In the genomic region with DNA sequence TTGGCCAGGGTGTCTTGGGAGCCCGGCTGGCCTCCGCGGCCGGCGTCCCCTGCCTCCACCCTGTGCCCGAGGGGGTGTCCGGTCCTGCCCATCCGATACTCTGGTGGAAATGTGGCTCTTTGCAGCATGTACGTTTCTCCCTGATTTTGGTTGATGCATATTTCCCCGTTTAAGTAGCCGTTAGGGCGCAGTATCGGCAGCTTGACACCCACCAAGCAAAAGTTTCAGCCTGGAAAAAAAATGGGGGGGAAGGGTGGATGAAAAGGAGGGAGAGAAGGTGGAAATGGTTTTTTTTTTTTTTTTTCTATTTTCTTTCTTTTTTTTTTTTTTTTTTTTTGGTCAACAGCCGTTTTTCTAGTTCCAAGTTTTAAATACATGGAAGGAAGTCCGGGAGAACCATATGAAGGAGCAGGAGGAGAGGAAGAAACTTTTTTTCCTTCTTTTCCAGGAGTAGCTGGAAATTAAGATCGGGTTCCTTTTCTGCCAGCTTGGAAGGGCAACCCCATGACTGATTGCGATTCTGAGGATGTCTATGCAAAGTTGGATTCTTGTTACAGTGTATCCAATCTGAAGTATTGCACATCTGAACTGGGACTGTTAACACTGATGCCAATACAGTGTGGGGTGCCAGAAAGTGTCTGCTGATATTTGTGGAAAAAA, we compare ENCODE assay signal across 8 cellular contexts. TPM values are rescaled to one million over a fixed set of nuclear protein-coding genes. Genes with fewer than 3 reads are reported as not detected.
DNase-seq lines count a peak whose midpoint lies in the region; ATAC-seq, FAIRE-seq and TF ChIP-seq lines count a peak whose summit lies in the region.

No MANE protein-coding gene starts in this region.

- H3K4me2 ChIP-seq in A549, result peak overlapping the region; percentile 98

- H3K27me3 Mint-ChIP-seq in WTC11 (ENCODE audit: low read depth), result peaks cover 3% of the 10 kb centered on the region; the same call in 1 of the 2 replicates

- peak overlapping the region; percentile 91 for H3K4me3 ChIP-seq in A549
- peak overlapping the region; percentile 85 for H3K4me3 ChIP-seq in H7 (ENCODE audit: insufficient read depth, low read depth, low read length)
- H3K4me3 ChIP-seq in retinal pigment epithelial cell (ENCODE audit: low read length), result peak overlapping the region; percentile 96

- H3K9me3 Mint-ChIP-seq in WTC11, result no peaks in the 10 kb centered on the region

- H3K9me3 ChIP-seq in A549, result no peaks in the 10 kb centered on the region

- no peak for TF ChIP-seq RAD21 in A549 (conservative IDR thresholded peaks at IDR 0.05 in 1 of 2, IDR thresholded peaks at IDR 0.05 in 1 of 2)

- peak overlapping the region; percentile 97 for H3K4me3 Mint-ChIP-seq in WTC11

- H3K27me3 ChIP-seq in H7 (ENCODE audit: control insufficient read depth, insufficient read depth, low read length) (peaks cover 11% of the 10 kb centered on the region), foreskin keratinocyte (no peaks in the 10 kb centered on the region)

- no peak for TF ChIP-seq CTCF in A549 (IDR thresholded peaks at IDR 0.05)
- TF ChIP-seq CTCF in WTC11 (IDR thresholded peaks at IDR 0.05), result no peak
- TF ChIP-seq CTCF in foreskin keratinocyte (conservative IDR thresholded peaks at IDR 0.05), result no peak
- no peak for TF ChIP-seq CTCF in retinal pigment epithelial cell (conservative IDR thresholded peaks at IDR 0.05; ENCODE audit: low read depth, low read length)

- POLR2A ChIA-PET in A549 (lab: Yijun Ruan, JAX) (interaction anchor here (1.9 to 4.8 kb wide), 2 partner anchors 22 to 120 kb away, joined by 22 to 92 read pairs; no protein-coding TSS in a partner anchor), WTC11 (lab: Charles Lee) (interaction anchor here (1.1 kb wide), 1 partner anchor 454 kb away, joined by 6 read pairs; no protein-coding TSS in a partner anchor)

- ATAC-seq in A549 (no peak), WTC11 (no peak), foreskin keratinocyte (no peak), HG03039 (IDR thresholded peaks at IDR 0.05; ENCODE audit: unreplicated experiment) (no peak)
- ATAC-seq in activated CD4-positive, CD25-positive, alpha-beta regulatory T cell treated with anti-CD3 and anti-CD28 coated beads, Interleukin-2, amount 50 U/mL, for 24 hours, result no peak

- no peak for TF ChIP-seq EP300 in A549 (IDR thresholded peaks at IDR 0.05)

- H3K36me3 ChIP-seq in H7 (replicated peaks; ENCODE audit: control insufficient read depth, insufficient read depth, low read length), result no peaks in the 10 kb centered on the region

- peaks cover 43% of the 10 kb centered on the region for H3K4me1 Mint-ChIP-seq in WTC11

- H3K4me1 ChIP-seq in A549 (peaks cover 45% of the 10 kb centered on the region), foreskin keratinocyte (peaks cover 32% of the 10 kb centered on the region)

- DNase-seq in A549 (ENCODE audit: low read depth in 1 of 2, low spot score in 1 of 2) (peak in 1 of 2 experiments; percentile 42), H7 (no peak), WTC11 (ENCODE audit: low spot score) (no peak), foreskin keratinocyte (no peak), retinal pigment epithelial cell (ENCODE audit: low read depth) (no peak), urothelium cell line (ENCODE audit: low spot score) (no peak)

- peaks cover 5% of the 10 kb centered on the region for H3K36me3 Mint-ChIP-seq in WTC11

- FAIRE-seq in A549 (lab: Jason Lieb, UNC), result no peak
- FAIRE-seq in urothelium cell line (lab: Jason Lieb, UNC), result no peak

- H3K27ac Mint-ChIP-seq in WTC11, result 0 out of 2 replicates have a peak overlapping the region, but pooled peaks have one; percentile 45

- no peak for TF ChIP-seq POLR2A in A549 (IDR thresholded peaks at IDR 0.05; ENCODE audit: low read length)

- H3K27ac ChIP-seq in A549, result peak overlapping the region; percentile 93 to 97
- peak overlapping the region; percentile 94 for H3K27ac ChIP-seq in foreskin keratinocyte

- WGBS in A549 (ENCODE audit: missing lambda C conversion rate), result under 1% methylated on average over 17 of the region's 17 CpGs

- CTCF ChIA-PET in A549 (lab: Yijun Ruan, JAX), result interaction anchor here (0.6 to 7.4 kb wide), 8 partner anchors 109 to 793 kb away, joined by 3 to 47 read pairs (median 4); no protein-coding TSS in a partner anchor
- CTCF ChIA-PET in WTC11 (lab: Charles Lee), result interaction anchor here (0.6 to 1.2 kb wide), 2 partner anchors 12 to 121 kb away, joined by 4 to 6 read pairs; no protein-coding TSS in a partner anchor

TF ChIP-seq in A549, 52 proteins besides CTCF, POLR2A, EP300 and RAD21:
- TF ChIP-seq JUN (IDR thresholded peaks at IDR 0.05), result 0 out of 5 replicates have a peak, but pooled peaks have one; percentile 2 to 26
- TF ChIP-seq ESRRA (IDR thresholded peaks at IDR 0.05; ENCODE audit: borderline replicate concordance, low read length), result no peak

TF ChIP-seq in WTC11, 78 proteins besides CTCF, POLR2A, EP300 and RAD21 (continues in another document):
- TF ChIP-seq ETV6 (CRISPR knock-in tag; IDR thresholded peaks at IDR 0.05) (no peak), ZNF317 (CRISPR knock-in tag; IDR thresholded peaks at IDR 0.05; ENCODE audit: borderline replicate concordance, low read depth) (no peak), OVOL2 (CRISPR knock-in tag; IDR thresholded peaks at IDR 0.05; ENCODE audit: borderline replicate concordance) (no peak), ZSCAN18 (CRISPR knock-in tag; IDR thresholded peaks at IDR 0.05) (no peak)
- TF ChIP-seq, protein P1, sequence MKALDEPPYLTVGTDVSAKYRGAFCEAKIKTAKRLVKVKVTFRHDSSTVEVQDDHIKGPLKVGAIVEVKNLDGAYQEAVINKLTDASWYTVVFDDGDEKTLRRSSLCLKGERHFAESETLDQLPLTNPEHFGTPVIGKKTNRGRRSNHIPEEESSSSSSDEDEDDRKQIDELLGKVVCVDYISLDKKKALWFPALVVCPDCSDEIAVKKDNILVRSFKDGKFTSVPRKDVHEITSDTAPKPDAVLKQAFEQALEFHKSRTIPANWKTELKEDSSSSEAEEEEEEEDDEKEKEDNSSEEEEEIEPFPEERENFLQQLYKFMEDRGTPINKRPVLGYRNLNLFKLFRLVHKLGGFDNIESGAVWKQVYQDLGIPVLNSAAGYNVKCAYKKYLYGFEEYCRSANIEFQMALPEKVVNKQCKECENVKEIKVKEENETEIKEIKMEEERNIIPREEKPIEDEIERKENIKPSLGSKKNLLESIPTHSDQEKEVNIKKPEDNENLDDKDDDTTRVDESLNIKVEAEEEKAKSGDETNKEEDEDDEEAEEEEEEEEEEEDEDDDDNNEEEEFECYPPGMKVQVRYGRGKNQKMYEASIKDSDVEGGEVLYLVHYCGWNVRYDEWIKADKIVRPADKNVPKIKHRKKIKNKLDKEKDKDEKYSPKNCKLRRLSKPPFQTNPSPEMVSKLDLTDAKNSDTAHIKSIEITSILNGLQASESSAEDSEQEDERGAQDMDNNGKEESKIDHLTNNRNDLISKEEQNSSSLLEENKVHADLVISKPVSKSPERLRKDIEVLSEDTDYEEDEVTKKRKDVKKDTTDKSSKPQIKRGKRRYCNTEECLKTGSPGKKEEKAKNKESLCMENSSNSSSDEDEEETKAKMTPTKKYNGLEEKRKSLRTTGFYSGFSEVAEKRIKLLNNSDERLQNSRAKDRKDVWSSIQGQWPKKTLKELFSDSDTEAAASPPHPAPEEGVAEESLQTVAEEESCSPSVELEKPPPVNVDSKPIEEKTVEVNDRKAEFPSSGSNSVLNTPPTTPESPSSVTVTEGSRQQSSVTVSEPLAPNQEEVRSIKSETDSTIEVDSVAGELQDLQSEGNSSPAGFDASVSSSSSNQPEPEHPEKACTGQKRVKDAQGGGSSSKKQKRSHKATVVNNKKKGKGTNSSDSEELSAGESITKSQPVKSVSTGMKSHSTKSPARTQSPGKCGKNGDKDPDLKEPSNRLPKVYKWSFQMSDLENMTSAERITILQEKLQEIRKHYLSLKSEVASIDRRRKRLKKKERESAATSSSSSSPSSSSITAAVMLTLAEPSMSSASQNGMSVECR (CRISPR knock-in tag; IDR thresholded peaks at IDR 0.05; ENCODE audit: borderline replicate concordance), result no peak
- TF ChIP-seq, protein P2, sequence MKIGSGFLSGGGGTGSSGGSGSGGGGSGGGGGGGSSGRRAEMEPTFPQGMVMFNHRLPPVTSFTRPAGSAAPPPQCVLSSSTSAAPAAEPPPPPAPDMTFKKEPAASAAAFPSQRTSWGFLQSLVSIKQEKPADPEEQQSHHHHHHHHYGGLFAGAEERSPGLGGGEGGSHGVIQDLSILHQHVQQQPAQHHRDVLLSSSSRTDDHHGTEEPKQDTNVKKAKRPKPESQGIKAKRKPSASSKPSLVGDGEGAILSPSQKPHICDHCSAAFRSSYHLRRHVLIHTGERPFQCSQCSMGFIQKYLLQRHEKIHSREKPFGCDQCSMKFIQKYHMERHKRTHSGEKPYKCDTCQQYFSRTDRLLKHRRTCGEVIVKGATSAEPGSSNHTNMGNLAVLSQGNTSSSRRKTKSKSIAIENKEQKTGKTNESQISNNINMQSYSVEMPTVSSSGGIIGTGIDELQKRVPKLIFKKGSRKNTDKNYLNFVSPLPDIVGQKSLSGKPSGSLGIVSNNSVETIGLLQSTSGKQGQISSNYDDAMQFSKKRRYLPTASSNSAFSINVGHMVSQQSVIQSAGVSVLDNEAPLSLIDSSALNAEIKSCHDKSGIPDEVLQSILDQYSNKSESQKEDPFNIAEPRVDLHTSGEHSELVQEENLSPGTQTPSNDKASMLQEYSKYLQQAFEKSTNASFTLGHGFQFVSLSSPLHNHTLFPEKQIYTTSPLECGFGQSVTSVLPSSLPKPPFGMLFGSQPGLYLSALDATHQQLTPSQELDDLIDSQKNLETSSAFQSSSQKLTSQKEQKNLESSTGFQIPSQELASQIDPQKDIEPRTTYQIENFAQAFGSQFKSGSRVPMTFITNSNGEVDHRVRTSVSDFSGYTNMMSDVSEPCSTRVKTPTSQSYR (CRISPR knock-in tag; IDR thresholded peaks at IDR 0.05), result no peak

RNA-seq across cellular contexts. Expression of gene RAP2B, which starts 1.5 kb away (rescaled TPM):
- 5.7 and 6.7 TPM in 2 replicates for polyA plus RNA-seq in A549 (2011; rRNA removed)
- polyA plus RNA-seq in A549 (2012; cell fraction: cytosol; rRNA removed), result 4.6 TPM in 2 replicates
- polyA plus RNA-seq in A549 (2012; cell fraction: nucleus; rRNA removed), result 2.7 and 3.1 TPM in 2 replicates
- 5.4 to 5.9 TPM (median 5.6 TPM) in 3 replicates for polyA plus RNA-seq in A549 (2017; fragmentation: RNase III; extraction: RNeasy Plus Mini Kit Qiagen cat#74134 plus additional on column Dnase treatment)
- polyA minus RNA-seq in A549 (2011; rRNA and poly(A)+ RNA removed), result 8.8 and 11.2 TPM in 2 replicates
- 13.7 and 16.4 TPM in 2 replicates for total RNA-seq in H7 (2014; rRNA removed; shearing (Covaris generic))
- 21.8 to 25.6 TPM (median 22.6 TPM) in 3 replicates for total RNA-seq in WTC11 (2021)
- total RNA-seq in foreskin keratinocyte, result 25.8 and 28.0 TPM in 2 replicates
- polyA plus RNA-seq in foreskin keratinocyte, result 11.8 and 12.2 TPM in 2 replicates

Comparison
In these comparisons a context has a peak if more than half of its experiments do, and no peak if none do; other contexts are left out.
1. Of the 8 proteins assayed by ChIP-seq in both WTC11 and A549: peak only in WTC11: none; only in A549: JUN; in both: none; in neither: 7.